In genomic region chr3:10248984-10249748, GRCh38 we compare ENCODE assay signal across 1 cellular context.
TF ChIP-seq lines count a peak whose summit lies in the region.

No MANE protein-coding gene starts in this region.

TF ChIP-seq in HepG2, 621 proteins besides CTCF, POLR2A, EP300 and RAD21 (continues in another document):
- TF ChIP-seq TP53 (CRISPR knock-in tag; conservative IDR thresholded peaks at IDR 0.05) (0 out of 2 replicates have a peak, but pooled peaks have one; percentile 9), JUNB (CRISPR knock-in tag; IDR thresholded peaks at IDR 0.05; ENCODE audit: borderline replicate concordance) (no peak), TRIM24 (CRISPR knock-in tag; IDR thresholded peaks at IDR 0.05) (no peak), HNF1B (CRISPR knock-in tag; IDR thresholded peaks at IDR 0.05) (0 out of 2 replicates have a peak, but pooled peaks have one; percentile 10), ZNF317 (CRISPR knock-in tag; IDR thresholded peaks at IDR 0.05) (peak; percentile 1; the same call in 1 of the 2 replicates), ZNF263 (CRISPR knock-in tag; IDR thresholded peaks at IDR 0.05) (peak; percentile 87), ZNF747 (CRISPR knock-in tag; IDR thresholded peaks at IDR 0.05; ENCODE audit: borderline replicate concordance) (0 out of 2 replicates have a peak, but pooled peaks have one; percentile 48), AGO2 (optimal IDR thresholded peaks at IDR 0.05; ENCODE audit: low read depth, low read length) (peak; percentile 61), NFAT5 (CRISPR knock-in tag; IDR thresholded peaks at IDR 0.05) (0 out of 2 replicates have a peak, but pooled peaks have one; percentile 1), ZSCAN29 (CRISPR knock-in tag; conservative IDR thresholded peaks at IDR 0.05) (0 out of 2 replicates have a peak, but pooled peaks have one; percentile 10), KLF16 (CRISPR knock-in tag; IDR thresholded peaks at IDR 0.05) (0 out of 4 replicates have a peak, but pooled peaks of 1 of the 2 experiments have one; percentile 10), KDM5A (IDR thresholded peaks at IDR 0.05; ENCODE audit: borderline replicate concordance, low read length) (peak; percentile 9; the same call in 1 of the 2 replicates), ZNF546 (CRISPR knock-in tag; conservative IDR thresholded peaks at IDR 0.05) (0 out of 2 replicates have a peak, but pooled peaks have one; percentile 54), ZNF512 (CRISPR knock-in tag; IDR thresholded peaks at IDR 0.05) (no peak), ZNF703 (CRISPR knock-in tag; IDR thresholded peaks at IDR 0.05; ENCODE audit: borderline replicate concordance) (0 out of 2 replicates have a peak, but pooled peaks have one; percentile 24), POLR2G (IDR thresholded peaks at IDR 0.05; ENCODE audit: low read depth, low read length) (peak; percentile 18; the same call in 1 of the 2 replicates), ZNF781 (CRISPR knock-in tag; IDR thresholded peaks at IDR 0.05; ENCODE audit: borderline replicate concordance, not compliant biosample characterization) (peak; percentile 24), NRL (CRISPR knock-in tag; IDR thresholded peaks at IDR 0.05; ENCODE audit: borderline replicate concordance) (peak; percentile 44; the same call in 1 of the 2 replicates), ZC3H13 (CRISPR knock-in tag; IDR thresholded peaks at IDR 0.05) (no peak), ZNF83 (CRISPR knock-in tag; IDR thresholded peaks at IDR 0.05; ENCODE audit: borderline replicate concordance) (no peak; the same call in 1 of the 2 replicates), KDM5B (CRISPR knock-in tag; IDR thresholded peaks at IDR 0.05; ENCODE audit: borderline replicate concordance) (peak; percentile 24; the same call in 1 of the 2 replicates), CBX1 (IDR thresholded peaks at IDR 0.05; ENCODE audit: low read depth) (no peak), YY1 (IDR thresholded peaks at IDR 0.05; ENCODE audit: insufficient read depth, insufficient replicate concordance, low read depth, low read length) (peak; percentile 52), ZNF558 (CRISPR knock-in tag; IDR thresholded peaks at IDR 0.05; ENCODE audit: borderline replicate concordance) (0 out of 2 replicates have a peak, but pooled peaks have one; percentile 58), ZNF768 (CRISPR knock-in tag; IDR thresholded peaks at IDR 0.05) (peak; percentile 43; the same call in 1 of the 2 replicates), ZNF772 (CRISPR knock-in tag; IDR thresholded peaks at IDR 0.05) (peak; percentile 73; the same call in 1 of the 2 replicates), ZNF605 (CRISPR knock-in tag; IDR thresholded peaks at IDR 0.05) (peak; percentile 41), HMGXB4 (CRISPR knock-in tag; IDR thresholded peaks at IDR 0.05; ENCODE audit: borderline replicate concordance in 1 of 2, low read depth in 1 of 2) (peak in 1 of 2 experiments; percentile 29; a peak in 1 of 4 replicates), ZBTB37 (CRISPR knock-in tag; IDR thresholded peaks at IDR 0.05) (0 out of 2 replicates have a peak, but pooled peaks have one; percentile 4), MAX (IDR thresholded peaks at IDR 0.05) (peak; percentile 27; the same call in 1 of the 2 replicates)
- TF ChIP-seq, protein P1, sequence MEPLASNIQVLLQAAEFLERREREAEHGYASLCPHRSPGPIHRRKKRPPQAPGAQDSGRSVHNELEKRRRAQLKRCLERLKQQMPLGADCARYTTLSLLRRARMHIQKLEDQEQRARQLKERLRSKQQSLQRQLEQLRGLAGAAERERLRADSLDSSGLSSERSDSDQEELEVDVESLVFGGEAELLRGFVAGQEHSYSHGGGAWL (CRISPR knock-in tag; IDR thresholded peaks at IDR 0.05) = 0 out of 2 replicates have a peak, but pooled peaks have one; percentile 14
- TF ChIP-seq, protein P2, sequence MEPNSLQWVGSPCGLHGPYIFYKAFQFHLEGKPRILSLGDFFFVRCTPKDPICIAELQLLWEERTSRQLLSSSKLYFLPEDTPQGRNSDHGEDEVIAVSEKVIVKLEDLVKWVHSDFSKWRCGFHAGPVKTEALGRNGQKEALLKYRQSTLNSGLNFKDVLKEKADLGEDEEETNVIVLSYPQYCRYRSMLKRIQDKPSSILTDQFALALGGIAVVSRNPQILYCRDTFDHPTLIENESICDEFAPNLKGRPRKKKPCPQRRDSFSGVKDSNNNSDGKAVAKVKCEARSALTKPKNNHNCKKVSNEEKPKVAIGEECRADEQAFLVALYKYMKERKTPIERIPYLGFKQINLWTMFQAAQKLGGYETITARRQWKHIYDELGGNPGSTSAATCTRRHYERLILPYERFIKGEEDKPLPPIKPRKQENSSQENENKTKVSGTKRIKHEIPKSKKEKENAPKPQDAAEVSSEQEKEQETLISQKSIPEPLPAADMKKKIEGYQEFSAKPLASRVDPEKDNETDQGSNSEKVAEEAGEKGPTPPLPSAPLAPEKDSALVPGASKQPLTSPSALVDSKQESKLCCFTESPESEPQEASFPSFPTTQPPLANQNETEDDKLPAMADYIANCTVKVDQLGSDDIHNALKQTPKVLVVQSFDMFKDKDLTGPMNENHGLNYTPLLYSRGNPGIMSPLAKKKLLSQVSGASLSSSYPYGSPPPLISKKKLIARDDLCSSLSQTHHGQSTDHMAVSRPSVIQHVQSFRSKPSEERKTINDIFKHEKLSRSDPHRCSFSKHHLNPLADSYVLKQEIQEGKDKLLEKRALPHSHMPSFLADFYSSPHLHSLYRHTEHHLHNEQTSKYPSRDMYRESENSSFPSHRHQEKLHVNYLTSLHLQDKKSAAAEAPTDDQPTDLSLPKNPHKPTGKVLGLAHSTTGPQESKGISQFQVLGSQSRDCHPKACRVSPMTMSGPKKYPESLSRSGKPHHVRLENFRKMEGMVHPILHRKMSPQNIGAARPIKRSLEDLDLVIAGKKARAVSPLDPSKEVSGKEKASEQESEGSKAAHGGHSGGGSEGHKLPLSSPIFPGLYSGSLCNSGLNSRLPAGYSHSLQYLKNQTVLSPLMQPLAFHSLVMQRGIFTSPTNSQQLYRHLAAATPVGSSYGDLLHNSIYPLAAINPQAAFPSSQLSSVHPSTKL (CRISPR knock-in tag; IDR thresholded peaks at IDR 0.05) = no peak
- TF ChIP-seq, protein P3, sequence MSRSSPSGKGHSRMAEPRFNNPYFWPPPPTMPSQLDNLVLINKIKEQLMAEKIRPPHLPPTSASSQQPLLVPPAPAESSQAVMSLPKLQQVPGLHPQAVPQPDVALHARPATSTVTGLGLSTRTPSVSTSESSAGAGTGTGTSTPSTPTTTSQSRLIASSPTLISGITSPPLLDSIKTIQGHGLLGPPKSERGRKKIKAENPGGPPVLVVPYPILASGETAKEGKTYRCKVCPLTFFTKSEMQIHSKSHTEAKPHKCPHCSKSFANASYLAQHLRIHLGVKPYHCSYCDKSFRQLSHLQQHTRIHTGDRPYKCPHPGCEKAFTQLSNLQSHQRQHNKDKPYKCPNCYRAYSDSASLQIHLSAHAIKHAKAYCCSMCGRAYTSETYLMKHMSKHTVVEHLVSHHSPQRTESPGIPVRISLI (CRISPR knock-in tag; IDR thresholded peaks at IDR 0.05; ENCODE audit: borderline replicate concordance) = 0 out of 2 replicates have a peak, but pooled peaks have one; percentile 15
- TF ChIP-seq, protein P4, sequence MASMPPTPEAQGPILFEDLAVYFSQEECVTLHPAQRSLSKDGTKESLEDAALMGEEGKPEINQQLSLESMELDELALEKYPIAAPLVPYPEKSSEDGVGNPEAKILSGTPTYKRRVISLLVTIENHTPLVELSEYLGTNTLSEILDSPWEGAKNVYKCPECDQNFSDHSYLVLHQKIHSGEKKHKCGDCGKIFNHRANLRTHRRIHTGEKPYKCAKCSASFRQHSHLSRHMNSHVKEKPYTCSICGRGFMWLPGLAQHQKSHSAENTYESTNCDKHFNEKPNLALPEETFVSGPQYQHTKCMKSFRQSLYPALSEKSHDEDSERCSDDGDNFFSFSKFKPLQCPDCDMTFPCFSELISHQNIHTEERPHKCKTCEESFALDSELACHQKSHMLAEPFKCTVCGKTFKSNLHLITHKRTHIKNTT (CRISPR knock-in tag; IDR thresholded peaks at IDR 0.05) = no peak
